In genomic region chr6:47362857-47363461, GRCh38 we compare ENCODE assay signal across 13 cellular contexts. TPM values are rescaled to one million over a fixed set of nuclear protein-coding genes. Genes with fewer than 3 reads are reported as not detected.
"Had no signal": no experiment of that assay in that cellular context is flagged by ENCODE, and none has a peak within 500 bp of the region (broad histone marks: within the 10 kb centered on the region; RNA-seq: fewer than 3 reads in every experiment).

No MANE protein-coding gene starts in this region.

- H3K27me3 ChIP-seq: gastrocnemius medialis, neutrophil, transverse colon had no signal

- H3K9ac ChIP-seq: parathyroid adenoma had no signal

- H3K4me3 Mint-ChIP-seq: activated naive CD4-positive, alpha-beta T cell treated with anti-CD3 and anti-CD28 coated beads, Interleukin-2, amount 10 ng/mL, durations not matched to agents 7 days and 5 days; activated T-helper 17 cell treated with anti-CD3 and anti-CD28 coated beads, Interleukin-2, amount 50 U/mL, for 72 hours; naive thymus-derived CD4-positive, alpha-beta T cell had no signal

- H3K36me3 Mint-ChIP-seq: activated naive CD4-positive, alpha-beta T cell treated with anti-CD3 and anti-CD28 coated beads, Interleukin-2, amount 10 ng/mL, durations not matched to agents 7 days and 5 days; naive thymus-derived CD4-positive, alpha-beta T cell had no signal

- ATAC-seq: activated CD4-positive, CD25-positive, alpha-beta regulatory T cell treated with anti-CD3 and anti-CD28 coated beads, Interleukin-2, amount 50 U/mL, for 24 hours; activated T-helper 17 cell treated with anti-CD3 and anti-CD28 coated beads, Interleukin-2, amount 50 U/mL, for 72 hours; gastrocnemius medialis; heart left ventricle; left cardiac atrium; naive thymus-derived CD4-positive, alpha-beta T cell; stimulated activated naive CD8-positive, alpha-beta T cell treated with anti-CD3 and anti-CD28 coated beads, Interleukin-15, Interleukin-2, amounts not matched to agents 100 U/mL and 50 U/mL, for 24 hours had no signal

- H3K9me3 ChIP-seq: gastrocnemius medialis, heart left ventricle, neutrophil, transverse colon had no signal

- H3K4me1 Mint-ChIP-seq: activated naive CD4-positive, alpha-beta T cell treated with anti-CD3 and anti-CD28 coated beads, Interleukin-2, amount 10 ng/mL, durations not matched to agents 7 days and 5 days; activated T-helper 17 cell treated with anti-CD3 and anti-CD28 coated beads, Interleukin-2, amount 50 U/mL, for 72 hours had no signal

- H2AFZ ChIP-seq: parathyroid adenoma had no signal

- DNase-seq: activated naive CD4-positive, alpha-beta T cell treated with anti-CD3 and anti-CD28 coated beads, Interleukin-2, amount 10 ng/mL, durations not matched to agents 7 days and 5 days; gastrocnemius medialis; heart left ventricle; left cardiac atrium; naive thymus-derived CD4-positive, alpha-beta T cell; stimulated activated CD4-positive, alpha-beta T cell treated with anti-CD3 and anti-CD28 coated beads, Interleukin-4, amount 100 ng/mL, for 4 hours; stimulated activated naive CD8-positive, alpha-beta T cell treated with anti-CD3 and anti-CD28 coated beads, Interleukin-15, Interleukin-2, amounts not matched to agents 100 U/mL and 50 U/mL, for 24 hours; transverse colon had no signal

- H3K27ac ChIP-seq: epithelial cell of prostate, gastrocnemius medialis, heart left ventricle, neutrophil, parathyroid adenoma, transverse colon had no signal

- H3K4me1 ChIP-seq: gastrocnemius medialis, heart left ventricle, parathyroid adenoma, transverse colon had no signal

- H3K9me3 Mint-ChIP-seq: activated naive CD4-positive, alpha-beta T cell treated with anti-CD3 and anti-CD28 coated beads, Interleukin-2, amount 10 ng/mL, durations not matched to agents 7 days and 5 days; activated T-helper 17 cell treated with anti-CD3 and anti-CD28 coated beads, Interleukin-2, amount 50 U/mL, for 72 hours had no signal

- H3K4me3 ChIP-seq: gastrocnemius medialis, heart left ventricle, transverse colon had no signal

- H3K79me2 ChIP-seq: parathyroid adenoma had no signal

- H3K36me3 ChIP-seq: gastrocnemius medialis, heart left ventricle, neutrophil, transverse colon had no signal

- H3K27ac Mint-ChIP-seq: activated naive CD4-positive, alpha-beta T cell treated with anti-CD3 and anti-CD28 coated beads, Interleukin-2, amount 10 ng/mL, durations not matched to agents 7 days and 5 days; activated T-helper 17 cell treated with anti-CD3 and anti-CD28 coated beads, Interleukin-2, amount 50 U/mL, for 72 hours; naive thymus-derived CD4-positive, alpha-beta T cell had no signal

RNA-seq across cellular contexts. Expression of gene TNFRSF21, which starts 53.3 kb away (rescaled TPM):
- polyA plus RNA-seq: naive thymus-derived CD4-positive, alpha-beta T cell had no signal
